ENCODE assay signal across 35 cellular contexts in the genomic region with DNA sequence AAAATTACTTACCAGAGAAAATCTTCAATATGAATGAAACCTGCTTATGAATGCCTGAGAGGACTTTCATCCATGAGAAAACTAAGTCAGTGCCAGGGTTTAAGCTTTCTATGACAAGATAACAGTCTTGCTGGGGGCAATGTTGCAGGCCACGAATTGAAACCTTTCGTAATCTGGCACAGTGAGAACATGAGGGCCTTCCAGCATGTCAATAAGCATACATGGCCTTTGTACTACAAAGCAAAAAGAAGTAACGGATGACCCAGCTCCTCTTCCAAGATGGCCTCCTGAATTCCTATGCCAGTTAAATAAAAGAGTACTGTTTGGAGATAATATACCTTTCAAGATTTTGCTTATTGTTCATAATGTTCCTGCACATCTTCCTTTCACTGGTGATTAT.
"Had no signal": no experiment of that assay in that cellular context is flagged by ENCODE, and none has a peak within 500 bp of the region (broad histone marks: within the 10 kb centered on the region; RNA-seq: fewer than 3 reads in every experiment).

No MANE protein-coding gene starts in this region.

- DNase-seq: activated CD4-positive, alpha-beta memory T cell treated with anti-CD3 and anti-CD28 coated beads for 36 hours; activated CD4-positive, alpha-beta T cell treated with anti-CD3 and anti-CD28 coated beads for 1 hour; activated CD4-positive, alpha-beta T cell treated with anti-CD3 and anti-CD28 coated beads for 36 hours; activated CD4-positive, alpha-beta T cell treated with anti-CD3 and anti-CD28 coated beads for 48 hours; activated CD4-positive, alpha-beta T cell treated with anti-CD3 and anti-CD28 coated beads, Interleukin-2, amount 10 ng/mL, durations not matched to agents 7 days and 5 days; activated CD4-positive, alpha-beta T cell treated with anti-CD3 and anti-CD28 coated beads, Interleukin-2, amount 50 U/mL, for 4 hours; activated CD4-positive, CD25-positive, alpha-beta regulatory T cell; activated CD8-positive, alpha-beta memory T cell treated with anti-CD3 and anti-CD28 coated beads, Interleukin-2, amount 50 U/mL, for 4 hours; activated CD8-positive, alpha-beta T cell treated with anti-CD3 and anti-CD28 coated beads for 36 hours; activated effector memory CD4-positive, alpha-beta T cell treated with anti-CD3 and anti-CD28 coated beads, Interleukin-2, amount 50 U/mL, for 16 hours; activated gamma-delta T cell treated with Interleukin-2 at 50 U/mL for 16 hours; activated naive CD4-positive, alpha-beta T cell; activated naive CD4-positive, alpha-beta T cell treated with anti-CD3 and anti-CD28 coated beads for 36 hours; activated naive CD4-positive, alpha-beta T cell treated with anti-CD3 and anti-CD28 coated beads, Interleukin-2, amount 50 U/mL, for 16 hours; activated naive CD8-positive, alpha-beta T cell treated with anti-CD3 and anti-CD28 coated beads for 36 hours; activated T-cell treated with anti-CD3 and anti-CD28 coated beads for 4 hours; activated T-cell treated with anti-CD3 and anti-CD28 coated beads, Interleukin-2, amount 50 U/mL, for 1 hour; activated T-cell treated with anti-CD3 and anti-CD28 coated beads, Interleukin-2, amount 50 U/mL, for 4 hours; activated T-cell treated with anti-CD3 and anti-CD28 coated beads, Interleukin-2, amount 50 U/mL, for 72 hours; adrenal gland; amniotic stem cell; aorta; body of pancreas; brain microvascular endothelial cell; central memory CD4-positive, alpha-beta T cell; T-helper 1 cell; T-helper 2 cell; T-helper 9 cell; WERI-Rb-1 had no signal

- H3K4me1 ChIP-seq: adrenal gland, breast epithelium had no signal

- H3K4me3 ChIP-seq: adrenal gland, body of pancreas, breast epithelium had no signal

- FAIRE-seq: astrocyte had no signal

- H3K36me3 ChIP-seq: adrenal gland, brain microvascular endothelial cell, breast epithelium, WERI-Rb-1 had no signal

- ATAC-seq: activated CD4-positive, alpha-beta T cell treated with anti-CD3 and anti-CD28 coated beads for 36 hours; activated CD4-positive, CD25-positive, alpha-beta regulatory T cell treated with anti-CD3 and anti-CD28 coated beads, Interleukin-2, amount 50 U/mL, for 24 hours; activated CD8-positive, alpha-beta T cell treated with anti-CD3 and anti-CD28 coated beads for 36 hours; activated naive CD4-positive, alpha-beta T cell treated with anti-CD3 and anti-CD28 coated beads, Interleukin-2, amount 50 U/mL, for 72 hours; activated T-cell treated with anti-CD3 and anti-CD28 coated beads, Interleukin-2, amount 50 U/mL, for 4 hours; activated T-cell treated with anti-CD3 and anti-CD28 coated beads, Interleukin-2, amount 50 U/mL, for 72 hours; activated T-helper 17 cell treated with anti-CD3 and anti-CD28 coated beads, Interleukin-2, amount 50 U/mL, for 72 hours; body of pancreas; WTC11 had no signal

- H3K27ac ChIP-seq: adrenal gland, body of pancreas, brain microvascular endothelial cell, breast epithelium, WERI-Rb-1 had no signal

- H3K9me3 ChIP-seq: adrenal gland, body of pancreas had no signal

- H3K27me3 ChIP-seq: adrenal gland, body of pancreas, brain microvascular endothelial cell, breast epithelium had no signal
